Comparison of ENCODE assay signal across 8 cellular contexts in genomic region chr11:66619080-66619554, GRCh38. TPM values are rescaled to one million over a fixed set of nuclear protein-coding genes. Genes with fewer than 3 reads are reported as not detected.
DNase-seq lines count a peak whose midpoint lies in the region; ATAC-seq and TF ChIP-seq lines count a peak whose summit lies in the region.

No MANE protein-coding gene starts in this region.

- DNase-seq in GM04504 (ENCODE audit: low read depth) (peak; percentile 41), NOMO-1 (lab: John Stamatoyannopoulos, UW; ENCODE audit: unreplicated experiment in 2 of 2) (peak; percentile 67 to 95), lung (ENCODE audit: low spot score) (no peak), upper lobe of right lung (no peak), ACHN (no peak), NCI-H82 (lab: John Stamatoyannopoulos, UW) (no peak)
- peak; percentile 88 for DNase-seq in central memory CD4-positive, alpha-beta T cell

- intact Hi-C loops in upper lobe of right lung (cut with DNase I), result no loop called here

- H3K27me3 ChIP-seq in lung (ENCODE audit: control insufficient read depth, insufficient read depth) (no peaks in the 10 kb centered on the region), upper lobe of right lung (no peaks in the 10 kb centered on the region)

- in situ Hi-C loops in ACHN (cut with HindIII; ENCODE audit: low pct_ligation_motif_present, low pct_unique_long_range_greater_than_20kb, low sequenced_read_pairs), result no loop called here

- H3K36me3 ChIP-seq in lung (ENCODE audit: control insufficient read depth in 2 of 2, insufficient read depth in 2 of 2, low read length in 2 of 2) (peaks cover 0 to 13% of the 10 kb centered on the region in 2 donors), upper lobe of right lung (peaks cover 12% of the 10 kb centered on the region)

- H3K4me1 ChIP-seq in lung (ENCODE audit: control insufficient read depth in 2 of 2, insufficient read depth in 2 of 2, low read length in 2 of 2) (peaks cover 7 to 22% of the 10 kb centered on the region in 2 donors), upper lobe of right lung (peaks cover 56% of the 10 kb centered on the region)

- 41 to 42% methylated on average over 4 of the region's 4 CpGs for WGBS in lung, 2 donors

- no peak overlapping the region for H3K4me3 ChIP-seq in lung
- H3K4me3 ChIP-seq in upper lobe of right lung, result peak overlapping the region; percentile 71

- H3K27ac ChIP-seq in lung (ENCODE audit: low read depth in 1 of 2, low read length in 1 of 2) (peak overlapping the region; percentile 58 to 72), upper lobe of right lung (peak overlapping the region; percentile 94)

- H3K9me3 ChIP-seq in lung (ENCODE audit: control insufficient read depth in 2 of 2, insufficient read depth in 1 of 2, low read length in 1 of 2), result no peaks in the 10 kb centered on the region
- no peaks in the 10 kb centered on the region for H3K9me3 ChIP-seq in upper lobe of right lung

- TF ChIP-seq CTCF in lung (IDR thresholded peaks at IDR 0.05; ENCODE audit: control extremely low read depth, extremely low read depth) (no peak), upper lobe of right lung (IDR thresholded peaks at IDR 0.05) (no peak)

- ATAC-seq in lung (ENCODE audit: insufficient read depth, low FRiP score) (no peak), upper lobe of right lung (no peak), GM21737 (IDR thresholded peaks at IDR 0.05; ENCODE audit: unreplicated experiment) (no peak)

RNA-seq across cellular contexts. Expression of gene RBM14, which starts 2.7 kb away (rescaled TPM):
- total RNA-seq in lung, result 10 to 100 TPM; 67.8 to 96.3 TPM
- 10 to 100 TPM; 34.1 to 38.0 TPM for polyA plus RNA-seq in lung
- total RNA-seq in upper lobe of right lung, result 63.3 TPM

RNA-seq across cellular contexts. Expression of gene RBM4, which starts 19.4 kb away (rescaled TPM):
- total RNA-seq in lung (100 to 1,000 TPM; 102 to 153 TPM), upper lobe of right lung (98.9 TPM)
- polyA plus RNA-seq in lung, result 10 to 100 TPM; 77.2 to 98.8 TPM

RNA-seq across cellular contexts. Expression of gene CCS, which starts 26.1 kb away (rescaled TPM):
- total RNA-seq in lung (10 to 100 TPM; 35.9 to 36.5 TPM), upper lobe of right lung (31.9 TPM)
- 10 to 100 TPM; 32.7 to 52.2 TPM for polyA plus RNA-seq in lung

RNA-seq across cellular contexts. Expression of gene CCDC87, which starts 26.3 kb away (rescaled TPM):
- total RNA-seq in lung, result under 1 TPM; 0.28 to 0.67 TPM
- under 1 TPM; 0.12 to 0.15 TPM for polyA plus RNA-seq in lung
- 0.26 TPM for total RNA-seq in upper lobe of right lung

RNA-seq across cellular contexts. Expression of gene CTSF, which starts 50.7 kb away (rescaled TPM):
- total RNA-seq in lung (10 to 100 TPM in 1 of 2 donors, 1 to 10 TPM in 1; 7.7 to 39.6 TPM), upper lobe of right lung (37.0 TPM)
- 1 to 10 TPM; 6.6 to 8.2 TPM for polyA plus RNA-seq in lung

Comparison
In these comparisons a context has a peak if more than half of its experiments do, and no peak if none do; other contexts are left out.
1. DNase-seq: peak in GM04504 (single experiment), NOMO-1 (2 of 2) and central memory CD4-positive, alpha-beta T cell (single experiment); none in lung (single experiment), upper lobe of right lung (single experiment), ACHN (single experiment) and NCI-H82 (single experiment).